21 cellular contexts compared by ENCODE assay signal in genomic region chrX:43283187-43283586, GRCh38.
"Had no signal": no experiment of that assay in that cellular context is flagged by ENCODE, and none has a peak within 500 bp of the region (broad histone marks: within the 10 kb centered on the region; RNA-seq: fewer than 3 reads in every experiment).

No MANE protein-coding gene starts in this region.

- DNase-seq: naive thymus-derived CD8-positive, alpha-beta T cell; nephron progenitor cell; nucleus accumbens; posterior cingulate gyrus; psoas muscle; right cardiac atrium; right lobe of liver; sigmoid colon; small intestine; stimulated activated CD4-positive, alpha-beta T cell treated with anti-CD3 and anti-CD28 coated beads, Interleukin-15, amount 100 ng/mL, for 24 hours; stimulated activated CD4-positive, alpha-beta T cell treated with anti-CD3 and anti-CD28 coated beads, Interleukin-2, amount 100 ng/mL, for 24 hours; stimulated activated CD4-positive, alpha-beta T cell treated with anti-CD3 and anti-CD28 coated beads, Interleukin-2, amount 100 ng/mL, for 48 hours; stimulated activated CD4-positive, alpha-beta T cell treated with anti-CD3 and anti-CD28 coated beads, Interleukin-4, amount 100 ng/mL, for 24 hours; stimulated activated naive B cell treated with anti-CD40 and anti-IgM and Interleukin-4, amounts not matched to agents 10 μg/mL and 1 μg/mL and 100 μg/mL, for 72 hours; stimulated activated naive CD4-positive, alpha-beta T cell treated with Interleukin-2 at 50 U/mL for 16 hours; stomach; thyroid gland; trophoblast cell; upper lobe of left lung had no signal

- ATAC-seq: naive thymus-derived CD8-positive, alpha-beta T cell; natural killer cell treated with Interleukin-12 subunit alpha and Interleukin-12 subunit beta and Interleukin-15 and Interleukin-18, amount 100 ng/mL, for 72 hours; psoas muscle; right lobe of liver; stimulated activated effector memory CD8-positive, alpha-beta T cell treated with anti-CD3 and anti-CD28 coated beads, Interleukin-12 subunit alpha, Interleukin-12 subunit beta, amount 100 ng/mL, for 72 hours; stimulated activated naive B cell treated with anti-CD40 and anti-IgM and Interleukin-4, amounts not matched to agents 10 μg/mL and 1 μg/mL and 100 μg/mL, for 72 hours had no signal
